ENCODE assay signal across 20 cellular contexts in genomic region chr2:109067829-109068152, GRCh38.
"Had no signal": no experiment of that assay in that cellular context is flagged by ENCODE, and none has a peak within 500 bp of the region (broad histone marks: within the 10 kb centered on the region; RNA-seq: fewer than 3 reads in every experiment).

No MANE protein-coding gene starts in this region.

- H3K36me3 ChIP-seq: adrenal gland, lower lobe of right lung, ovary, upper lobe of right lung had no signal

- ATAC-seq: activated naive CD4-positive, alpha-beta T cell treated with anti-CD3 and anti-CD28 coated beads, Interleukin-2, amount 50 U/mL, for 72 hours; effector memory CD8-positive, alpha-beta T cell; left cardiac atrium; lower lobe of right lung; psoas muscle; right cardiac atrium; upper lobe of right lung had no signal

- H3K27ac ChIP-seq: adrenal gland, lower lobe of right lung, ovary, psoas muscle, skin epidermis, testis, upper lobe of right lung had no signal

- H3K9me3 ChIP-seq: adrenal gland, lower lobe of right lung, ovary, psoas muscle, testis, upper lobe of right lung had no signal

- H3K27me3 Mint-ChIP-seq: dendritic cell treated with granulocyte-macrophage colony-stimulating factor and Interleukin-4, amounts not matched to agents 40 ng/mL and 50 ng/mL, for 4 days had no signal

- H3K9me3 Mint-ChIP-seq: dendritic cell treated with granulocyte-macrophage colony-stimulating factor and Interleukin-4, amounts not matched to agents 40 ng/mL and 50 ng/mL, for 4 days; effector memory CD8-positive, alpha-beta T cell; nephron had no signal

- H3K27me3 ChIP-seq: ovary, testis, upper lobe of right lung had no signal

- H3K27ac Mint-ChIP-seq: dendritic cell treated with granulocyte-macrophage colony-stimulating factor and Interleukin-4, amounts not matched to agents 40 ng/mL and 50 ng/mL, for 4 days; effector memory CD8-positive, alpha-beta T cell had no signal

- H3K4me1 ChIP-seq: adrenal gland, lower lobe of right lung, psoas muscle, testis, upper lobe of right lung had no signal

- H3K4me3 ChIP-seq: adrenal gland, lower lobe of right lung, ovary, psoas muscle, skin epidermis, testis, upper lobe of right lung had no signal

- DNase-seq: activated CD4-positive, alpha-beta T cell treated with anti-CD3 and anti-CD28 coated beads, Interleukin-2, amount 50 U/mL, for 1 hour; activated gamma-delta T cell treated with Interleukin-2 at 50 U/mL for 16 hours; adrenal gland; effector memory CD8-positive, alpha-beta T cell; foreskin fibroblast; hippocampal formation; left cardiac atrium; lower lobe of right lung; ovary; psoas muscle; right cardiac atrium; stimulated activated CD4-positive, alpha-beta T cell treated with anti-CD3 and anti-CD28 coated beads, Interleukin-4, amount 100 ng/mL, for 1 hour; T-helper 1 cell; T1000; testis; upper lobe of right lung had no signal

- H3K4me3 Mint-ChIP-seq: dendritic cell treated with granulocyte-macrophage colony-stimulating factor and Interleukin-4, amounts not matched to agents 40 ng/mL and 50 ng/mL, for 4 days; effector memory CD8-positive, alpha-beta T cell; nephron had no signal
